In genomic region chr1:9539829-9540550, GRCh38 we compare ENCODE assay signal across 8 cellular contexts. TPM values are rescaled to one million over a fixed set of nuclear protein-coding genes. Genes with fewer than 3 reads are reported as not detected.
DNase-seq lines count a peak whose midpoint lies in the region; ATAC-seq, FAIRE-seq and TF ChIP-seq lines count a peak whose summit lies in the region.

No MANE protein-coding gene starts in this region.

- H3K9me2 ChIP-seq in PC-3 (replicated peaks; ENCODE audit: low read length) = no peaks in the 10 kb centered on the region

- no peaks in the 10 kb centered on the region for H3K9me3 ChIP-seq in BLaER1 treated with 17β-estradiol and CSF1 and Interleukin-3, amounts not matched to agents 10 nM and 100 nM (replicated peaks in 1 of 11)
- H3K9me3 ChIP-seq in PC-3 (ENCODE audit: low read length) = no peaks in the 10 kb centered on the region
- no peaks in the 10 kb centered on the region for H3K9me3 ChIP-seq in parathyroid adenoma (ENCODE audit: control insufficient read depth, low read length)

- peaks cover 52% of the 10 kb centered on the region for H3K79me2 ChIP-seq in PC-3 (ENCODE audit: low read length)
- H3K79me2 ChIP-seq in parathyroid adenoma = peaks cover 8% of the 10 kb centered on the region

- peak overlapping the region; percentile 92 to 96 (median 94) for H3K9ac ChIP-seq in BLaER1 treated with 17β-estradiol and CSF1 and Interleukin-3, amounts not matched to agents 10 nM and 100 nM
- H3K9ac ChIP-seq in PC-3 (ENCODE audit: low read length) (peak overlapping the region; percentile 67), parathyroid adenoma (no peak overlapping the region)

- H3K4me1 ChIP-seq in BLaER1 treated with 17β-estradiol and CSF1 and Interleukin-3, amounts not matched to agents 10 nM and 100 nM = peaks cover 33 to 50% (median 42%) of the 10 kb centered on the region in 10 experiments
- peaks cover 24% of the 10 kb centered on the region for H3K4me1 ChIP-seq in PC-3 (ENCODE audit: insufficient read depth, low read length)
- H3K4me1 ChIP-seq in parathyroid adenoma = no peaks in the 10 kb centered on the region

- H3K9me3 Mint-ChIP-seq in activated naive CD4-positive, alpha-beta T cell treated with anti-CD3 and anti-CD28 coated beads, Interleukin-2, amount 50 U/mL, for 72 hours = no peaks in the 10 kb centered on the region

- TF ChIP-seq CTCF in PC-3 (conservative IDR thresholded peaks at IDR 0.05; ENCODE audit: low read depth, low read length) = no peak
- TF ChIP-seq CTCF in parathyroid adenoma (IDR thresholded peaks at IDR 0.05) = no peak

- ATAC-seq in GM19023 (IDR thresholded peaks at IDR 0.05; ENCODE audit: unreplicated experiment) = peak; percentile 48
- ATAC-seq in HG03159 (IDR thresholded peaks at IDR 0.05; ENCODE audit: unreplicated experiment) = peak; percentile 41
- peak; percentile 51 for ATAC-seq in PC-3
- peak; percentile 44 to 48 for ATAC-seq in activated naive CD4-positive, alpha-beta T cell treated with anti-CD3 and anti-CD28 coated beads, Interleukin-2, amount 50 U/mL, for 72 hours
- peak; percentile 29 for ATAC-seq in Right ventricle myocardium inferior

- H3K36me3 ChIP-seq in BLaER1 treated with 17β-estradiol and CSF1 and Interleukin-3, amounts not matched to agents 10 nM and 100 nM = peaks cover 0 to 31% (median 7%) of the 10 kb centered on the region in 11 experiments; a peak in 12 of 22 replicates
- H3K36me3 ChIP-seq in PC-3 (ENCODE audit: low read depth, low read length) = no peaks in the 10 kb centered on the region
- H3K36me3 ChIP-seq in parathyroid adenoma (ENCODE audit: control insufficient read depth, insufficient read depth, low read length) = no peaks in the 10 kb centered on the region

- DNase-seq in PC-3 (peak; percentile 47), Right ventricle myocardium inferior (ENCODE audit: missing footprints) (peak; percentile 74), urothelium cell line (ENCODE audit: low spot score) (peak; percentile 75)
- peak; percentile 51 to 69 for DNase-seq in activated naive CD4-positive, alpha-beta T cell treated with anti-CD3 and anti-CD28 coated beads, Interleukin-2, amount 50 U/mL, for 72 hours (ENCODE audit: low spot score in 2 of 2)

- POLR2A ChIA-PET in PC-3 (lab: Charles Lee; ENCODE audit: unreplicated experiment) = interaction anchor here (0.6 kb wide), 1 partner anchor 403 kb away, joined by 3 read pairs; the partner anchor contains the start of genes LZIC and NMNAT1

- peak overlapping the region; percentile 38 to 90 for H3K27ac Mint-ChIP-seq in activated naive CD4-positive, alpha-beta T cell treated with anti-CD3 and anti-CD28 coated beads, Interleukin-2, amount 50 U/mL, for 72 hours

- CTCF ChIA-PET in PC-3 (lab: Charles Lee) = interaction anchor here (0.6 kb wide), 2 partner anchors 47 to 374 kb away, joined by 3 read pairs; no protein-coding TSS in a partner anchor

- BruUV-seq in PC-3 (replicated peaks; lab: Mats Ljungman, UMichigan) = no TSS peak

- H4K20me1 ChIP-seq in BLaER1 treated with 17β-estradiol and CSF1 and Interleukin-3, amounts not matched to agents 10 nM and 100 nM = peaks cover 48 to 55% (median 54%) of the 10 kb centered on the region in 11 experiments; a peak in 21 of 22 replicates
- H4K20me1 ChIP-seq in PC-3 (ENCODE audit: low read length) = peaks cover 7% of the 10 kb centered on the region; the same call in 1 of the 2 replicates

- no peaks in the 10 kb centered on the region for H3K27me3 ChIP-seq in BLaER1 treated with 17β-estradiol and CSF1 and Interleukin-3, amounts not matched to agents 10 nM and 100 nM
- H3K27me3 ChIP-seq in PC-3 (ENCODE audit: low read length) = no peaks in the 10 kb centered on the region
- H3K27me3 ChIP-seq in parathyroid adenoma (ENCODE audit: control insufficient read depth, insufficient read depth, low read length) = no peaks in the 10 kb centered on the region

- peak overlapping the region; percentile 63 for H2AFZ ChIP-seq in PC-3 (ENCODE audit: low read length)
- H2AFZ ChIP-seq in parathyroid adenoma = peak overlapping the region; percentile 31

- intact Hi-C loops in PC-3 (cut with micrococcal nuclease) (loop anchor here (2.0 to 5.0 kb wide), 2 partner anchors 15 to 32 kb away; no protein-coding TSS in a partner anchor), Right ventricle myocardium inferior (cut with DNase I) (loop anchor here (5.0 kb wide), 1 partner anchor 32 kb away; no protein-coding TSS in a partner anchor)

- FAIRE-seq in urothelium cell line (lab: Jason Lieb, UNC) = peak; percentile 40

- H3F3A ChIP-seq in PC-3 (ENCODE audit: low read length, unreplicated experiment) = no peaks in the 10 kb centered on the region

- peak overlapping the region; percentile 79 to 96 (median 92) for H3K4me2 ChIP-seq in BLaER1 treated with 17β-estradiol and CSF1 and Interleukin-3, amounts not matched to agents 10 nM and 100 nM
- H3K4me2 ChIP-seq in PC-3 (ENCODE audit: low read length) (peak overlapping the region; percentile 93), parathyroid adenoma (ENCODE audit: low read length) (peak overlapping the region; percentile 56)

- peak overlapping the region; percentile 88 to 97 (median 94) for H3K27ac ChIP-seq in BLaER1 treated with 17β-estradiol and CSF1 and Interleukin-3, amounts not matched to agents 10 nM and 100 nM
- H3K27ac ChIP-seq in PC-3 (ENCODE audit: low read length) (no peak overlapping the region), parathyroid adenoma (peak overlapping the region; percentile 5)

- H3K36me3 Mint-ChIP-seq in activated naive CD4-positive, alpha-beta T cell treated with anti-CD3 and anti-CD28 coated beads, Interleukin-2, amount 50 U/mL, for 72 hours = peaks cover 0 to 6% of the 10 kb centered on the region in 2 donors

- peak overlapping the region; percentile 65 to 93 (median 81) for H3K4me3 ChIP-seq in BLaER1 treated with 17β-estradiol and CSF1 and Interleukin-3, amounts not matched to agents 10 nM and 100 nM
- H3K4me3 ChIP-seq in PC-3 (ENCODE audit: low read length) (peak overlapping the region; percentile 85), parathyroid adenoma (ENCODE audit: low read depth, low read length) (peak overlapping the region; percentile 68)

RNA-seq across cellular contexts. Expression of gene SLC25A33, which starts 0.7 kb away (rescaled TPM):
- total RNA-seq in PC-3 (2014; rRNA removed) (11.8 and 14.5 TPM in 2 replicates), Right ventricle myocardium inferior (5.7 TPM)
- total RNA-seq in activated naive CD4-positive, alpha-beta T cell treated with anti-CD3 and anti-CD28 coated beads, Interleukin-2, amount 50 U/mL, for 72 hours = 1 to 10 TPM; 6.1 to 6.2 TPM

RNA-seq across cellular contexts. Expression of gene TMEM201, which starts 48.7 kb away (rescaled TPM):
- 13.8 and 18.4 TPM in 2 replicates for total RNA-seq in PC-3 (2014; rRNA removed)
- total RNA-seq in activated naive CD4-positive, alpha-beta T cell treated with anti-CD3 and anti-CD28 coated beads, Interleukin-2, amount 50 U/mL, for 72 hours = 10 to 100 TPM; 14.8 to 16.5 TPM
- 17.4 TPM for total RNA-seq in Right ventricle myocardium inferior
